In genomic region chr6:43629505-43630300, GRCh38 we compare ENCODE assay signal across 8 cellular contexts. TPM values are rescaled to one million over a fixed set of nuclear protein-coding genes. Genes with fewer than 3 reads are reported as not detected.
DNase-seq lines count a peak whose midpoint lies in the region; ATAC-seq, FAIRE-seq and TF ChIP-seq lines count a peak whose summit lies in the region.

No MANE protein-coding gene starts in this region.

- no peak for TF ChIP-seq CTCF in OCI-LY1 (IDR thresholded peaks at IDR 0.05; ENCODE audit: low read length)
- TF ChIP-seq CTCF in endothelial cell of umbilical vein (IDR thresholded peaks at IDR 0.05; ENCODE audit: extremely low read depth in 1 of 2, insufficient read depth in 1 of 2, low read depth in 1 of 2, low read length in 2 of 2) = no peak

- CTCF ChIA-PET in endothelial cell of umbilical vein (lab: Charles Lee) = interaction anchor here (0.7 to 1.8 kb wide), 9 partner anchors 11 to 467 kb away, joined by 3 to 12 read pairs (median 4); no protein-coding TSS in a partner anchor

- dilution Hi-C loops in endothelial cell of umbilical vein (cut with MboI; ENCODE audit: extremely low pct_ligation_motif_present, low sequenced_read_pairs) = no loop called here

- BruUV-seq in endothelial cell of umbilical vein (replicated peaks; lab: Mats Ljungman, UMichigan) = TSS peak; percentile 54

- H3K36me3 ChIP-seq in OCI-LY1 (ENCODE audit: insufficient read depth, low read length) = peaks cover 22% of the 10 kb centered on the region; the same call in 1 of the 2 replicates
- peaks cover 6 to 11% of the 10 kb centered on the region in 2 experiments for H3K36me3 ChIP-seq in endothelial cell of umbilical vein (ENCODE audit: control insufficient read depth in 2 of 2, extremely low read depth in 1 of 2, insufficient read depth in 2 of 2, low read length in 2 of 2)

- peak; percentile 67 for ATAC-seq in GM21526 (IDR thresholded peaks at IDR 0.05; ENCODE audit: low FRiP score, unreplicated experiment)

- no peaks in the 10 kb centered on the region for H3K9me1 ChIP-seq in endothelial cell of umbilical vein (replicated peaks; ENCODE audit: control insufficient read depth, extremely low read depth, insufficient read depth, low read length)

- no peak for FAIRE-seq in endothelial cell of umbilical vein (lab: Jason Lieb, UNC)

- H3K9me3 ChIP-seq in OCI-LY1 (ENCODE audit: low read length) = no peaks in the 10 kb centered on the region
- H3K9me3 ChIP-seq in endothelial cell of umbilical vein (replicated peaks; ENCODE audit: control insufficient read depth, insufficient read depth, low read length) = no peaks in the 10 kb centered on the region

- H3K4me1 ChIP-seq in OCI-LY1 (ENCODE audit: insufficient read depth, low read length, severe bottlenecking) (peaks cover 30% of the 10 kb centered on the region), endothelial cell of umbilical vein (ENCODE audit: control insufficient read depth, extremely low read depth, insufficient read depth, low read length) (peaks cover 25% of the 10 kb centered on the region)

- TF ChIP-seq POLR2A in endothelial cell of umbilical vein (IDR thresholded peaks at IDR 0.05; ENCODE audit: low read depth, low read length) = peak; percentile 49

- POLR2A ChIA-PET in endothelial cell of umbilical vein (lab: Charles Lee) = interaction anchor here (0.7 to 1.2 kb wide), 5 partner anchors 10 to 141 kb away, joined by 4 read pairs; partner anchors contain the start of genes POLH, RSPH9, VEGFA and XPO5

- H4K20me1 ChIP-seq in OCI-LY1 (ENCODE audit: insufficient read depth, low read length) (no peaks in the 10 kb centered on the region), endothelial cell of umbilical vein (replicated peaks; ENCODE audit: control insufficient read depth, extremely low read depth, insufficient read depth, low read length) (no peaks in the 10 kb centered on the region)

- H3K79me2 ChIP-seq in OCI-LY1 (ENCODE audit: insufficient read depth, low read length) = no peaks in the 10 kb centered on the region
- peaks cover 27% of the 10 kb centered on the region for H3K79me2 ChIP-seq in endothelial cell of umbilical vein (ENCODE audit: control insufficient read depth, insufficient read depth, low read length)

- H3K9me2 ChIP-seq in OCI-LY1 (ENCODE audit: low read depth, low read length) = no peaks in the 10 kb centered on the region

- peak; percentile 99 for DNase-seq in DMS 273 (lab: John Stamatoyannopoulos, UW; ENCODE audit: unreplicated experiment)
- peak; percentile 87 for DNase-seq in HuH-7 (ENCODE audit: low spot score)
- DNase-seq in activated T-cell treated with anti-CD3 and anti-CD28 coated beads for 1 hour (ENCODE audit: low read depth) = peak; percentile 83
- peak; percentile 97 for DNase-seq in endothelial cell of umbilical vein (ENCODE audit: low read depth, low spot score)
- DNase-seq in midbrain (lab: John Stamatoyannopoulos, UW) = peak; percentile 89
- peak; percentile 87 to 91 for DNase-seq in stimulated activated CD8-positive, alpha-beta memory T cell treated with anti-CD3 and anti-CD28 coated beads, Interleukin-15, amount 100 ng/mL, for 48 hours (ENCODE audit: low read depth in 2 of 2)

- H3K4me3 ChIP-seq in OCI-LY1 (ENCODE audit: low read depth, low read length, poor library complexity, severe bottlenecking) = peak overlapping the region; percentile 90
- H3K4me3 ChIP-seq in endothelial cell of umbilical vein (replicated peaks in 1 of 3; ENCODE audit: insufficient read depth in 1 of 3, low read depth in 1 of 3, low read length in 3 of 3) = peak overlapping the region; percentile 4 to 89 (median 55)

- H3F3A ChIP-seq in OCI-LY1 (ENCODE audit: insufficient read depth, low read length) = no peaks in the 10 kb centered on the region

- intact Hi-C loops in endothelial cell of umbilical vein (cut with micrococcal nuclease) = loop anchor here (1.0 to 5.0 kb wide), 2 partner anchors 21 to 202 kb away; partner anchors contain the start of gene ABCC10

- H3K27me3 ChIP-seq in OCI-LY1 (ENCODE audit: insufficient read depth, low read length) (no peaks in the 10 kb centered on the region), endothelial cell of umbilical vein (ENCODE audit: control insufficient read depth in 2 of 2, insufficient read depth in 2 of 2, low read length in 2 of 2) (no peaks in the 10 kb centered on the region)

- no peak overlapping the region; the same call in none of the 2 replicates for H2AFZ ChIP-seq in OCI-LY1 (ENCODE audit: low read length)
- peak overlapping the region; percentile 74 for H2AFZ ChIP-seq in endothelial cell of umbilical vein (ENCODE audit: low read depth, low read length)

- peak overlapping the region; percentile 95 for H3K9ac ChIP-seq in OCI-LY1 (ENCODE audit: low read length)
- peak overlapping the region; percentile 76 for H3K9ac ChIP-seq in endothelial cell of umbilical vein (replicated peaks; ENCODE audit: extremely low read depth, insufficient read depth, low read length)

- peak overlapping the region; percentile 97 for H3K27ac ChIP-seq in OCI-LY1 (ENCODE audit: low read depth, low read length, poor library complexity, severe bottlenecking)
- peak overlapping the region; percentile 65 for H3K27ac ChIP-seq in endothelial cell of umbilical vein (ENCODE audit: insufficient read depth, low read depth, low read length)

- H3K4me2 ChIP-seq in OCI-LY1 (ENCODE audit: low read length) (peak overlapping the region; percentile 95), endothelial cell of umbilical vein (ENCODE audit: insufficient read depth, low read length) (peak overlapping the region; percentile 50)

TF ChIP-seq in endothelial cell of umbilical vein, 7 proteins besides CTCF, POLR2A, EP300 and RAD21:
- TF ChIP-seq POLR2AphosphoS5 (IDR thresholded peaks at IDR 0.05; ENCODE audit: insufficient read depth, low read depth, low read length) = peak; percentile 36
- TF ChIP-seq MYC (IDR thresholded peaks at IDR 0.05; ENCODE audit: low read depth, low read length) = no peak
- no peak for TF ChIP-seq MAX (IDR thresholded peaks at IDR 0.05; ENCODE audit: insufficient read depth, insufficient read length)
- TF ChIP-seq EZH2 (IDR thresholded peaks at IDR 0.05; ENCODE audit: borderline replicate concordance, low read depth, low read length, severe bottlenecking) = no peak

RNA-seq across cellular contexts. Expression of gene GTPBP2, which starts 0.6 kb away (rescaled TPM):
- 77.6 and 87.1 TPM in 2 replicates for total RNA-seq in endothelial cell of umbilical vein
- 112 and 118 TPM in 2 replicates for polyA plus RNA-seq in endothelial cell of umbilical vein
- 57.8 and 62.8 TPM in 2 replicates for polyA plus RNA-seq in endothelial cell of umbilical vein (2011; cell fraction: cytosol; rRNA removed)
- 395 and 433 TPM in 2 replicates for polyA plus RNA-seq in endothelial cell of umbilical vein (2011; cell fraction: nucleus; rRNA removed)
- 59.1 and 59.4 TPM in 2 replicates for polyA plus RNA-seq in endothelial cell of umbilical vein (2012)
- polyA minus RNA-seq in endothelial cell of umbilical vein = 93.0 and 97.6 TPM in 2 replicates
- polyA minus RNA-seq in endothelial cell of umbilical vein (2011; cell fraction: cytosol; rRNA and poly(A)+ RNA removed) = 45.7 TPM
- polyA minus RNA-seq in endothelial cell of umbilical vein (2011; cell fraction: nucleus; rRNA and poly(A)+ RNA removed) = 69.6 and 79.8 TPM in 2 replicates

RNA-seq across cellular contexts. Expression of gene MAD2L1BP, which starts 5.9 kb away (rescaled TPM):
- total RNA-seq in endothelial cell of umbilical vein = 32.3 and 34.9 TPM in 2 replicates
- 62.0 and 63.5 TPM in 2 replicates for polyA plus RNA-seq in endothelial cell of umbilical vein
- polyA plus RNA-seq in endothelial cell of umbilical vein (2011; cell fraction: cytosol; rRNA removed) = 49.8 and 50.7 TPM in 2 replicates
- 26.7 and 29.3 TPM in 2 replicates for polyA plus RNA-seq in endothelial cell of umbilical vein (2011; cell fraction: nucleus; rRNA removed)
- polyA plus RNA-seq in endothelial cell of umbilical vein (2012) = 20.8 and 29.5 TPM in 2 replicates
- polyA minus RNA-seq in endothelial cell of umbilical vein = 45.6 and 45.8 TPM in 2 replicates
- 17.9 TPM for polyA minus RNA-seq in endothelial cell of umbilical vein (2011; cell fraction: cytosol; rRNA and poly(A)+ RNA removed)
- 8.0 and 13.0 TPM in 2 replicates for polyA minus RNA-seq in endothelial cell of umbilical vein (2011; cell fraction: nucleus; rRNA and poly(A)+ RNA removed)

RNA-seq across cellular contexts. Expression of gene RSPH9, which starts 15.1 kb away (rescaled TPM):
- 0.12 and 0.27 TPM in 2 replicates for total RNA-seq in endothelial cell of umbilical vein
- 0.18 and 0.21 TPM in 2 replicates for polyA plus RNA-seq in endothelial cell of umbilical vein
- 0.14 and 0.23 TPM in 2 replicates for polyA plus RNA-seq in endothelial cell of umbilical vein (2011; cell fraction: cytosol; rRNA removed)
- polyA plus RNA-seq in endothelial cell of umbilical vein (2011; cell fraction: nucleus; rRNA removed) = 0.11 and 0.12 TPM in 2 replicates
- 0.29 and 0.50 TPM in 2 replicates for polyA plus RNA-seq in endothelial cell of umbilical vein (2012)
- 0.12 TPM in 1 of 2 replicates, not detected in the other for polyA minus RNA-seq in endothelial cell of umbilical vein
- not detected for polyA minus RNA-seq in endothelial cell of umbilical vein (2011; cell fraction: cytosol; rRNA and poly(A)+ RNA removed)
- polyA minus RNA-seq in endothelial cell of umbilical vein (2011; cell fraction: nucleus; rRNA and poly(A)+ RNA removed) = 0.29 TPM in 1 of 2 replicates, not detected in the other

RNA-seq across cellular contexts. Expression of gene POLH, which starts 53.7 kb away (rescaled TPM):
- 33.7 and 36.6 TPM in 2 replicates for total RNA-seq in endothelial cell of umbilical vein
- polyA plus RNA-seq in endothelial cell of umbilical vein = 8.8 and 9.3 TPM in 2 replicates
- 12.6 and 13.6 TPM in 2 replicates for polyA plus RNA-seq in endothelial cell of umbilical vein (2011; cell fraction: cytosol; rRNA removed)
- polyA plus RNA-seq in endothelial cell of umbilical vein (2011; cell fraction: nucleus; rRNA removed) = 15.6 and 16.5 TPM in 2 replicates
- 20.4 and 23.2 TPM in 2 replicates for polyA plus RNA-seq in endothelial cell of umbilical vein (2012)
- 38.9 and 49.3 TPM in 2 replicates for polyA minus RNA-seq in endothelial cell of umbilical vein
- 12.1 TPM for polyA minus RNA-seq in endothelial cell of umbilical vein (2011; cell fraction: cytosol; rRNA and poly(A)+ RNA removed)
- 11.7 and 15.9 TPM in 2 replicates for polyA minus RNA-seq in endothelial cell of umbilical vein (2011; cell fraction: nucleus; rRNA and poly(A)+ RNA removed)

RNA-seq across cellular contexts. Expression of gene XPO5, which starts 53.9 kb away (rescaled TPM):
- 45.9 and 50.0 TPM in 2 replicates for total RNA-seq in endothelial cell of umbilical vein
- 27.5 and 28.4 TPM in 2 replicates for polyA plus RNA-seq in endothelial cell of umbilical vein
- 34.7 and 39.9 TPM in 2 replicates for polyA plus RNA-seq in endothelial cell of umbilical vein (2011; cell fraction: cytosol; rRNA removed)
- polyA plus RNA-seq in endothelial cell of umbilical vein (2011; cell fraction: nucleus; rRNA removed) = 70.5 and 78.3 TPM in 2 replicates
- polyA plus RNA-seq in endothelial cell of umbilical vein (2012) = 27.5 and 35.4 TPM in 2 replicates
- polyA minus RNA-seq in endothelial cell of umbilical vein = 50.9 and 57.6 TPM in 2 replicates
- 35.9 TPM for polyA minus RNA-seq in endothelial cell of umbilical vein (2011; cell fraction: cytosol; rRNA and poly(A)+ RNA removed)
- 35.0 and 64.3 TPM in 2 replicates for polyA minus RNA-seq in endothelial cell of umbilical vein (2011; cell fraction: nucleus; rRNA and poly(A)+ RNA removed)

Comparison
In these comparisons a context has a peak if more than half of its experiments do, and no peak if none do; other contexts are left out.
1. Peak in every context shown above with its lines: DNase-seq, ATAC-seq, H3K4me3 ChIP-seq and H3K27ac ChIP-seq.